8 cellular contexts compared by ENCODE assay signal in genomic region chr19:49594157-49595005, GRCh38. TPM values are rescaled to one million over a fixed set of nuclear protein-coding genes. Genes with fewer than 3 reads are reported as not detected.
A peak's percentile ranks its signal among the peaks of the same experiment; 100 is the strongest.
DNase-seq lines count a peak whose midpoint lies in the region; ATAC-seq and TF ChIP-seq lines count a peak whose summit lies in the region.

No MANE protein-coding gene starts in this region.

- H3K27me3 ChIP-seq in right cardiac atrium (ENCODE audit: control insufficient read depth, insufficient read depth): no peaks in the 10 kb centered on the region
- H3K27me3 ChIP-seq in heart right ventricle: no peaks in the 10 kb centered on the region
- H3K27me3 ChIP-seq in muscle layer of duodenum (ENCODE audit: low read depth, low read length): no peaks in the 10 kb centered on the region
- no peaks in the 10 kb centered on the region for H3K27me3 ChIP-seq in upper lobe of right lung
- H3K27me3 ChIP-seq in Peyer's patch: no peaks in the 10 kb centered on the region

- no peak for TF ChIP-seq POLR2A in Peyer's patch (IDR thresholded peaks at IDR 0.05)

- ATAC-seq in right cardiac atrium (no peak), heart right ventricle (no peak), upper lobe of right lung (no peak)

- H3K4me3 ChIP-seq in right cardiac atrium (ENCODE audit: low read length): no peak overlapping the region
- no peak overlapping the region for H3K4me3 ChIP-seq in heart right ventricle
- no peak overlapping the region for H3K4me3 ChIP-seq in muscle layer of duodenum (ENCODE audit: low read depth in 1 of 2, low read length in 2 of 2)
- no peak overlapping the region for H3K4me3 ChIP-seq in upper lobe of right lung
- H3K4me3 ChIP-seq in Peyer's patch: no peak overlapping the region

- WGBS in right cardiac atrium: 81% methylated on average over 36 of the region's 36 CpGs
- WGBS in heart right ventricle, 2 donors: 76 to 85% methylated on average over 36 of the region's 36 CpGs

- H3K27ac ChIP-seq in right cardiac atrium (ENCODE audit: low read length) (no peak overlapping the region), heart right ventricle (peak overlapping the region in 4 of 10 donors; percentile 37 to 98 (median 84)), angular gyrus (ENCODE audit: low read depth, low read length) (peak overlapping the region; percentile 46), muscle layer of duodenum (ENCODE audit: low read length) (peak overlapping the region; percentile 77), upper lobe of right lung (peak overlapping the region; percentile 73), Peyer's patch (peak overlapping the region in 1 of 4 donors; percentile 95)

- peaks cover 5% of the 10 kb centered on the region for H3K4me1 ChIP-seq in right cardiac atrium (ENCODE audit: control insufficient read depth, insufficient read depth, low read length)
- H3K4me1 ChIP-seq in heart right ventricle: peaks cover 6 to 37% (median 22%) of the 10 kb centered on the region in 9 donors
- H3K4me1 ChIP-seq in muscle layer of duodenum (ENCODE audit: control insufficient read depth in 1 of 2, insufficient read depth in 2 of 2, low read length in 2 of 2): peaks cover 7 to 23% of the 10 kb centered on the region in 2 donors
- H3K4me1 ChIP-seq in upper lobe of right lung: peaks cover 6% of the 10 kb centered on the region
- peaks cover 0 to 17% (median 6%) of the 10 kb centered on the region in 4 donors for H3K4me1 ChIP-seq in Peyer's patch

- DNase-seq in right cardiac atrium (peak in 2 of 3 donors; percentile 54 to 61), heart right ventricle (no peak), upper lobe of right lung (peak; percentile 64), cerebellar cortex (ENCODE audit: low spot score) (no peak), Peyer's patch (no peak), DMS53 treated with DMSO at 0.1 percent for 48 hours (lab: John Stamatoyannopoulos, UW; ENCODE audit: unreplicated experiment) (no peak)

- intact Hi-C loops in right cardiac atrium (cut with DNase I): loop anchor here in 2 of 4 donors (5.0 to 10.0 kb wide), 3 partner anchors 43 to 80 kb away; partner anchors contain the start of genes BCL2L12 (in 1 of the 2), IRF3 (in 1 of the 2) and PRMT1 (in 1 of the 2)
- intact Hi-C loops in heart right ventricle (cut with DNase I): loop anchor here in 7 of 10 donors (5.0 to 10.0 kb wide), 5 partner anchors 43 to 83 kb away; partner anchors contain the start of genes PRMT1 (in 3 of the 7), BCL2L12 (in 2 of the 7) and IRF3 (in 2 of the 7)
- intact Hi-C loops in upper lobe of right lung (cut with DNase I): no loop called here

- no peak for TF ChIP-seq CTCF in heart right ventricle (IDR thresholded peaks at IDR 0.05)
- TF ChIP-seq CTCF in upper lobe of right lung (IDR thresholded peaks at IDR 0.05): no peak
- no peak for TF ChIP-seq CTCF in Peyer's patch (IDR thresholded peaks at IDR 0.05)

- no peaks in the 10 kb centered on the region for H3K9me3 ChIP-seq in right cardiac atrium (ENCODE audit: control insufficient read depth, low read length)
- H3K9me3 ChIP-seq in heart right ventricle: no peaks in the 10 kb centered on the region
- no peaks in the 10 kb centered on the region for H3K9me3 ChIP-seq in muscle layer of duodenum (ENCODE audit: control insufficient read depth in 1 of 2, low read length in 2 of 2)
- no peaks in the 10 kb centered on the region for H3K9me3 ChIP-seq in upper lobe of right lung
- no peaks in the 10 kb centered on the region for H3K9me3 ChIP-seq in Peyer's patch

- H3K36me3 ChIP-seq in heart right ventricle (peaks cover 7 to 60% (median 31%) of the 10 kb centered on the region in 9 donors), muscle layer of duodenum (ENCODE audit: control insufficient read depth in 1 of 2, insufficient read depth in 2 of 2, low read length in 2 of 2) (peaks cover 10 to 36% of the 10 kb centered on the region in 2 donors), upper lobe of right lung (peaks cover 51% of the 10 kb centered on the region), Peyer's patch (peaks cover 0 to 55% (median 0%) of the 10 kb centered on the region in 3 donors)

RNA-seq across cellular contexts. Expression of gene PRR12, which starts 3.4 kb away (rescaled TPM):
- total RNA-seq in right cardiac atrium (10 to 100 TPM; 13.1 to 19.9 (median 17.0) TPM), heart right ventricle (10 to 100 TPM; 11.2 to 19.2 (median 16.7) TPM), upper lobe of right lung (30.9 TPM), Peyer's patch (10 to 100 TPM; 13.5 to 39.6 (median 28.1) TPM)
- polyA plus RNA-seq in right cardiac atrium (9.8 TPM), heart right ventricle (10 to 100 TPM in 1 of 2 donors, 1 to 10 TPM in 1; 5.2 to 11.1 TPM)

RNA-seq across cellular contexts. Expression of gene PRRG2, which starts 13.3 kb away (rescaled TPM):
- total RNA-seq in right cardiac atrium: under 1 TPM; 0.42 to 0.83 (median 0.69) TPM
- polyA plus RNA-seq in right cardiac atrium: 1.2 TPM
- total RNA-seq in heart right ventricle: 1 to 10 TPM in 1 of 10 donors, under 1 TPM in 9; 0.34 to 1.0 (median 0.57) TPM
- polyA plus RNA-seq in heart right ventricle: 1 to 10 TPM; 1.1 to 2.4 TPM
- 10.1 TPM for total RNA-seq in upper lobe of right lung
- 10 to 100 TPM in 3 of 4 donors, 1 to 10 TPM in 1; 1.7 to 20.8 (median 13.1) TPM for total RNA-seq in Peyer's patch

RNA-seq across cellular contexts. Expression of gene NOSIP, which starts 14.0 kb away (rescaled TPM):
- 10 to 100 TPM; 46.1 to 50.8 (median 48.3) TPM for total RNA-seq in right cardiac atrium
- polyA plus RNA-seq in right cardiac atrium: 57.7 TPM
- total RNA-seq in heart right ventricle: 10 to 100 TPM; 38.0 to 53.9 (median 45.1) TPM
- 100 to 1,000 TPM in 1 of 2 donors, 10 to 100 TPM in 1; 82.6 to 120 TPM for polyA plus RNA-seq in heart right ventricle
- total RNA-seq in upper lobe of right lung: 48.7 TPM
- 10 to 100 TPM; 73.4 to 86.7 (median 80.9) TPM for total RNA-seq in Peyer's patch

RNA-seq across cellular contexts. Expression of gene RRAS, which starts 45.6 kb away (rescaled TPM):
- total RNA-seq in right cardiac atrium: 100 to 1,000 TPM in 1 of 4 donors, 10 to 100 TPM in 3; 76.7 to 106 (median 85.3) TPM
- 153 TPM for polyA plus RNA-seq in right cardiac atrium
- total RNA-seq in heart right ventricle: 100 to 1,000 TPM in 7 of 10 donors, 10 to 100 TPM in 3; 90.4 to 141 (median 113) TPM
- polyA plus RNA-seq in heart right ventricle: 100 to 1,000 TPM; 208 to 215 TPM
- 138 TPM for total RNA-seq in upper lobe of right lung
- 10 to 100 TPM; 17.2 to 48.0 (median 32.4) TPM for total RNA-seq in Peyer's patch

RNA-seq across cellular contexts. Expression of gene SCAF1, which starts 47.6 kb away (rescaled TPM):
- total RNA-seq in right cardiac atrium (10 to 100 TPM; 41.8 to 52.7 (median 42.3) TPM), heart right ventricle (10 to 100 TPM; 41.6 to 60.5 (median 45.2) TPM), upper lobe of right lung (67.9 TPM), Peyer's patch (10 to 100 TPM; 25.2 to 49.8 (median 44.0) TPM)
- polyA plus RNA-seq in right cardiac atrium (23.3 TPM), heart right ventricle (10 to 100 TPM; 20.2 to 25.8 TPM)

Comparison
In these comparisons a context has a peak if more than half of its experiments do, and no peak if none do; other contexts are left out.
1. DNase-seq: peak in right cardiac atrium (2 of 3) and upper lobe of right lung (single experiment); none in heart right ventricle (0 of 2), cerebellar cortex (single experiment), Peyer's patch (0 of 3) and DMS53 treated with DMSO at 0.1 percent for 48 hours (single experiment).